In genomic region chr15:98807262-98807661, GRCh38 we compare ENCODE assay signal across 14 cellular contexts.
DNase-seq lines count a peak whose midpoint lies in the region; ATAC-seq and TF ChIP-seq lines count a peak whose summit lies in the region.
"Had no signal": no experiment of that assay in that cellular context is flagged by ENCODE, and none has a peak within 500 bp of the region (broad histone marks: within the 10 kb centered on the region; RNA-seq: fewer than 3 reads in every experiment).

No MANE protein-coding gene starts in this region.

- H4K8ac ChIP-seq in neuronal stem cell (ENCODE audit: low read depth, low read length): no peak overlapping the region

- TF ChIP-seq CTCF in AG10803 (conservative IDR thresholded peaks at IDR 0.05; ENCODE audit: low read length) (no peak), endodermal cell (conservative IDR thresholded peaks at IDR 0.05) (no peak)

- H3K9me3 Mint-ChIP-seq in endodermal cell: peaks cover 1% of the 10 kb centered on the region
- H3K9me3 Mint-ChIP-seq: stimulated activated memory B cell treated with anti-CD40 and anti-IgM and Interleukin-4, amounts not matched to agents 10 μg/mL and 1 μg/mL and 100 μg/mL, for 72 hours had no signal

- H3K27ac Mint-ChIP-seq in endodermal cell: peak overlapping the region; percentile 57
- H3K27ac Mint-ChIP-seq: stimulated activated memory B cell treated with anti-CD40 and anti-IgM and Interleukin-4, amounts not matched to agents 10 μg/mL and 1 μg/mL and 100 μg/mL, for 72 hours had no signal

- H3K23ac ChIP-seq in neuronal stem cell (ENCODE audit: low read depth, low read length, poor library complexity): no peak overlapping the region

- no peak overlapping the region for H2BK5ac ChIP-seq in neuronal stem cell (ENCODE audit: low read length)

- no peak overlapping the region for H4K91ac ChIP-seq in neuronal stem cell (ENCODE audit: low read depth, low read length, poor library complexity)

- no peak for ATAC-seq in GM21576 (IDR thresholded peaks at IDR 0.05; ENCODE audit: unreplicated experiment)
- ATAC-seq in stimulated activated naive CD8-positive, alpha-beta T cell treated with anti-CD3 and anti-CD28 coated beads, Interleukin-15, Interleukin-2, amounts not matched to agents 100 U/mL and 50 U/mL, for 24 hours: no peak
- ATAC-seq: pancreas; stimulated activated memory B cell treated with anti-CD40 and anti-IgM and Interleukin-4, amounts not matched to agents 10 μg/mL and 1 μg/mL and 100 μg/mL, for 72 hours had no signal

- H3K4me3 Mint-ChIP-seq in endodermal cell: no peak overlapping the region
- H3K4me3 Mint-ChIP-seq: stimulated activated memory B cell treated with anti-CD40 and anti-IgM and Interleukin-4, amounts not matched to agents 10 μg/mL and 1 μg/mL and 100 μg/mL, for 72 hours had no signal

- no peak overlapping the region for H2BK12ac ChIP-seq in neuronal stem cell (ENCODE audit: low read length)

- H3K36me3 ChIP-seq in endodermal cell (ENCODE audit: control insufficient read depth, insufficient read depth, low read length) (no peaks in the 10 kb centered on the region), neuronal stem cell (replicated peaks in 1 of 2; ENCODE audit: control insufficient read depth in 2 of 2, insufficient read depth in 2 of 2, low read length in 2 of 2) (peaks cover 0 to 2% of the 10 kb centered on the region in 2 donors)
- H3K36me3 ChIP-seq: pancreas had no signal

- H3K4me1 Mint-ChIP-seq in endodermal cell: peaks cover 44% of the 10 kb centered on the region
- H3K4me1 Mint-ChIP-seq: stimulated activated memory B cell treated with anti-CD40 and anti-IgM and Interleukin-4, amounts not matched to agents 10 μg/mL and 1 μg/mL and 100 μg/mL, for 72 hours had no signal

- no peak overlapping the region for H3K4me2 ChIP-seq in neuronal stem cell (ENCODE audit: insufficient read depth, low read length, poor library complexity, severe bottlenecking)

- no peak overlapping the region for H2AFZ ChIP-seq in neuronal stem cell (ENCODE audit: low read length)

- no peak overlapping the region for H3K18ac ChIP-seq in neuronal stem cell (ENCODE audit: low read length)

- H2AK5ac ChIP-seq in neuronal stem cell (ENCODE audit: low read depth, low read length): no peak overlapping the region

- DNase-seq in AG10803 (ENCODE audit: low read depth) (peak; percentile 92), MV-4-11 (lab: John Stamatoyannopoulos, UW) (peak; percentile 59), endodermal cell (no peak), myocyte (ENCODE audit: low read depth) (peak; percentile 59), NCI-H1092 (lab: John Stamatoyannopoulos, UW) (no peak), neuronal stem cell (ENCODE audit: low spot score) (no peak)
- DNase-seq in stimulated activated naive CD8-positive, alpha-beta T cell treated with anti-CD3 and anti-CD28 coated beads, Interleukin-15, Interleukin-2, amounts not matched to agents 100 U/mL and 50 U/mL, for 24 hours: no peak
- DNase-seq: activated naive CD4-positive, alpha-beta T cell treated with Interleukin-2 at 50 U/mL for 16 hours; COR-L47; dorsolateral prefrontal cortex; NCI-H146; pancreas had no signal

- H3K14ac ChIP-seq in neuronal stem cell (ENCODE audit: low read length): no peak overlapping the region

- H3K9me3 ChIP-seq in endodermal cell (ENCODE audit: control insufficient read depth, low read length) (no peaks in the 10 kb centered on the region), neuronal stem cell (replicated peaks in 1 of 2; ENCODE audit: control insufficient read depth in 2 of 2, insufficient read depth in 1 of 2, low read depth in 1 of 2, low read length in 2 of 2) (peaks cover 0 to 11% of the 10 kb centered on the region in 2 donors)
- H3K9me3 ChIP-seq: pancreas had no signal

- H3K4me3 ChIP-seq in AG10803 (ENCODE audit: low read length): no peak overlapping the region
- H3K4me3 ChIP-seq in endodermal cell (ENCODE audit: low read length): no peak overlapping the region
- H3K4me3 ChIP-seq in neuronal stem cell (ENCODE audit: low read length in 2 of 2): no peak overlapping the region
- H3K4me3 ChIP-seq: dorsolateral prefrontal cortex, pancreas had no signal

- no peak overlapping the region for H2BK120ac ChIP-seq in neuronal stem cell (ENCODE audit: low read depth, low read length)

- WGBS in endodermal cell (ENCODE audit: insufficient coverage in 1 of 2, insufficient read length in 1 of 2), 2 experiments: 90 to 100% methylated on average over 4 of the region's 4 CpGs
- no CpG with 5 or more reads among the region's 4 CpGs for WGBS in neuronal stem cell (ENCODE audit: extremely low coverage in 2 of 2, insufficient read length in 2 of 2, insufficient replicate concordance in 1 of 2), 2 donors

- H3K4ac ChIP-seq in neuronal stem cell (ENCODE audit: low read length): no peak overlapping the region

- H3K4me1 ChIP-seq in endodermal cell (ENCODE audit: control insufficient read depth, insufficient read depth, low read length): peaks cover 16% of the 10 kb centered on the region
- peaks cover 4 to 9% of the 10 kb centered on the region in 2 donors for H3K4me1 ChIP-seq in neuronal stem cell (ENCODE audit: control insufficient read depth in 2 of 2, insufficient read depth in 1 of 2, low read depth in 1 of 2, low read length in 2 of 2)

- H3K27me3 ChIP-seq in endodermal cell (ENCODE audit: control insufficient read depth, insufficient read depth, low read length, poor library complexity, severe bottlenecking) (no peaks in the 10 kb centered on the region), neuronal stem cell (ENCODE audit: control insufficient read depth in 3 of 3, insufficient read depth in 3 of 3, low read depth in 1 of 3, low read length in 3 of 3) (no peaks in the 10 kb centered on the region)
- H3K27me3 ChIP-seq: dorsolateral prefrontal cortex, pancreas had no signal

- no peak overlapping the region for H2BK15ac ChIP-seq in neuronal stem cell (ENCODE audit: low read length)

- H3K27ac ChIP-seq in endodermal cell (ENCODE audit: low read depth, low read length) (no peak overlapping the region), neuronal stem cell (replicated peaks; ENCODE audit: low read length) (no peak overlapping the region)
- H3K27ac ChIP-seq: pancreas had no signal

- no peak overlapping the region for H3K9ac ChIP-seq in endodermal cell (ENCODE audit: extremely low read depth, low read length, poor library complexity, severe bottlenecking)
- H3K9ac ChIP-seq in neuronal stem cell (ENCODE audit: low read depth, low read length, poor library complexity): no peak overlapping the region

- peaks cover 2% of the 10 kb centered on the region for H3K79me1 ChIP-seq in neuronal stem cell (ENCODE audit: low read depth, low read length)

- no peaks in the 10 kb centered on the region for H3K27me3 Mint-ChIP-seq in endodermal cell (ENCODE audit: insufficient read depth)
- H3K27me3 Mint-ChIP-seq: stimulated activated memory B cell treated with anti-CD40 and anti-IgM and Interleukin-4, amounts not matched to agents 10 μg/mL and 1 μg/mL and 100 μg/mL, for 72 hours had no signal

- H3K36me3 Mint-ChIP-seq in endodermal cell (ENCODE audit: low read depth): peaks cover 7% of the 10 kb centered on the region
- H3K36me3 Mint-ChIP-seq: stimulated activated memory B cell treated with anti-CD40 and anti-IgM and Interleukin-4, amounts not matched to agents 10 μg/mL and 1 μg/mL and 100 μg/mL, for 72 hours had no signal

Comparison
In these comparisons a context has a peak if more than half of its experiments do, and no peak if none do; other contexts are left out.
1. DNase-seq: peak in AG10803 (single experiment), MV-4-11 (single experiment) and myocyte (single experiment); none in endodermal cell (single experiment), NCI-H1092 (single experiment), neuronal stem cell (single experiment) and stimulated activated naive CD8-positive, alpha-beta T cell treated with anti-CD3 and anti-CD28 coated beads, Interleukin-15, Interleukin-2, amounts not matched to agents 100 U/mL and 50 U/mL, for 24 hours (single experiment).